In genomic region chr13:82815791-82816190, GRCh38 we compare ENCODE assay signal across 19 cellular contexts.
"Had no signal": no experiment of that assay in that cellular context is flagged by ENCODE, and none has a peak within 500 bp of the region (broad histone marks: within the 10 kb centered on the region; RNA-seq: fewer than 3 reads in every experiment).

No MANE protein-coding gene starts in this region.

- H3K9me3 ChIP-seq: SJCRH30 had no signal

- H3K4me2 ChIP-seq: KMS-11, PC-9 had no signal

- H3K4me1 ChIP-seq: Peyer's patch, SJCRH30 had no signal

- DNase-seq: Kasumi-1, MM.1S, NCI-H1092 treated with DMSO at 0.1 percent for 48 hours, NCI-H1436, NCI-H1694, NCI-H1930, NCI-H2081, NCI-H2107, NCI-H2227 treated with DMSO at 0.1 percent for 48 hours, NCI-H526 treated with DMSO at 0.1 percent for 48 hours, NCI-H774, Peyer's patch, SHP77 treated with DMSO at 0.1 percent for 48 hours, SJCRH30 had no signal

- H3K9ac ChIP-seq: KMS-11 had no signal

- H3K27me3 ChIP-seq: Peyer's patch, SJCRH30 had no signal

- H3K27ac ChIP-seq: KMS-11, PC-9, Peyer's patch, SJCRH30 had no signal

- ATAC-seq: K562, Right ventricle myocardium inferior, SK-N-SH treated with all-trans-retinoic acid at 6 μM for 48 hours had no signal

- H3K4me3 ChIP-seq: K562, PC-9, Peyer's patch, SJCRH30 had no signal

- H2AFZ ChIP-seq: PC-9 had no signal

- H3K36me3 ChIP-seq: Peyer's patch, SJCRH30 had no signal
